In genomic region chr3:152944671-152945070, GRCh38 we compare ENCODE assay signal across 21 cellular contexts.
DNase-seq lines count a peak whose midpoint lies in the region; ATAC-seq and TF ChIP-seq lines count a peak whose summit lies in the region.
"Had no signal": no experiment of that assay in that cellular context is flagged by ENCODE, and none has a peak within 500 bp of the region (broad histone marks: within the 10 kb centered on the region; RNA-seq: fewer than 3 reads in every experiment).

No MANE protein-coding gene starts in this region.

- no peaks in the 10 kb centered on the region for H4K20me1 ChIP-seq in HCT116 (ENCODE audit: insufficient read depth)
- H4K20me1 ChIP-seq: BLaER1 had no signal

- H3K9me2 ChIP-seq in HCT116 (ENCODE audit: insufficient read depth), result no peaks in the 10 kb centered on the region

- TF ChIP-seq RAD21 in HCT116 (IDR thresholded peaks at IDR 0.05; ENCODE audit: low read depth), result no peak

- BruUV-seq in Calu3 (replicated peaks; lab: Mats Ljungman, UMichigan), result no TSS peak
- BruUV-seq in HCT116 (replicated peaks; lab: Mats Ljungman, UMichigan), result no TSS peak

- H3K27me3 ChIP-seq in HCT116 (ENCODE audit: insufficient read depth, low read length), result no peaks in the 10 kb centered on the region
- H3K27me3 ChIP-seq: BLaER1 had no signal

- H3K36me3 Mint-ChIP-seq in Calu3 (ENCODE audit: insufficient read depth, unreplicated experiment) (no peaks in the 10 kb centered on the region), chondrocyte (ENCODE audit: low read depth) (no peaks in the 10 kb centered on the region)
- H3K36me3 Mint-ChIP-seq: CD4-positive, CD25-positive, alpha-beta regulatory T cell; CD8-positive, alpha-beta T cell had no signal

- no peak overlapping the region for H3K9ac ChIP-seq in HCT116 (ENCODE audit: low read length)
- H3K9ac ChIP-seq: BLaER1 had no signal

- H2AFZ ChIP-seq in HCT116 (ENCODE audit: low read depth, low read length, poor library complexity, severe bottlenecking), result peak overlapping the region; percentile 82

- TF ChIP-seq POLR2A in HCT116 (IDR thresholded peaks at IDR 0.05; ENCODE audit: borderline replicate concordance, extremely low read depth, insufficient read depth, insufficient read length), result no peak

- H3K4me3 Mint-ChIP-seq in Calu3 (ENCODE audit: low read depth, unreplicated experiment), result no peak overlapping the region
- no peak overlapping the region for H3K4me3 Mint-ChIP-seq in chondrocyte (ENCODE audit: unreplicated experiment)
- H3K4me3 Mint-ChIP-seq: B cell; CD4-positive, CD25-positive, alpha-beta regulatory T cell; CD8-positive, alpha-beta T cell had no signal

- H3K27me3 Mint-ChIP-seq in Calu3 (ENCODE audit: unreplicated experiment) (no peaks in the 10 kb centered on the region), chondrocyte (ENCODE audit: low read depth) (peaks cover 3% of the 10 kb centered on the region)
- H3K27me3 Mint-ChIP-seq: CD4-positive, CD25-positive, alpha-beta regulatory T cell had no signal

- intact Hi-C loops in Calu3 (cut with micrococcal nuclease; ENCODE audit: unreplicated experiment) (no loop called here), HCT116 (cut with micrococcal nuclease) (no loop called here)

- H3K9me3 Mint-ChIP-seq in Calu3 (ENCODE audit: low read depth, unreplicated experiment) (no peaks in the 10 kb centered on the region), chondrocyte (ENCODE audit: low read depth) (no peaks in the 10 kb centered on the region)
- H3K9me3 Mint-ChIP-seq: CD8-positive, alpha-beta T cell had no signal

- H3K79me2 ChIP-seq in HCT116 (ENCODE audit: insufficient read depth, low read length), result no peaks in the 10 kb centered on the region

- no peak for ATAC-seq in HCT116
- ATAC-seq: CD8-positive, alpha-beta T cell; GM12878 had no signal

- RAD21 ChIA-PET in HCT116 (lab: Charles Lee; ENCODE audit: low non-redundant PET in 1 of 2, low total read pairs in 2 of 2, uncharacterized antibody in 2 of 2, unreplicated experiment in 2 of 2), result no interaction called here

- no peak overlapping the region for H3K4me3 ChIP-seq in HCT116 (replicated peaks in 1 of 2; ENCODE audit: low read depth in 1 of 2, low read length in 2 of 2)
- H3K4me3 ChIP-seq: BLaER1, GM12878 had no signal

- CTCF ChIA-PET in Calu3 (lab: Charles Lee) (no interaction called here), HCT116 (lab: Charles Lee) (no interaction called here)

- H3K36me3 ChIP-seq in HCT116 (ENCODE audit: control insufficient read depth in 1 of 2, insufficient read depth in 2 of 2, low read length in 2 of 2), result no peaks in the 10 kb centered on the region
- H3K36me3 ChIP-seq: BLaER1 had no signal

- H3K4me1 Mint-ChIP-seq in Calu3 (ENCODE audit: low read depth, unreplicated experiment), result peaks cover 28% of the 10 kb centered on the region
- H3K4me1 Mint-ChIP-seq in chondrocyte (ENCODE audit: low read depth), result peaks cover 4% of the 10 kb centered on the region
- H3K4me1 Mint-ChIP-seq: B cell; CD4-positive, CD25-positive, alpha-beta regulatory T cell had no signal

- DNase-seq in Calu3 (no peak), HCT116 (ENCODE audit: low read depth, low spot score) (no peak), dermis microvascular lymphatic vessel endothelial cell (ENCODE audit: low read depth in 2 of 2) (peak; percentile 9 to 51), lung microvascular endothelial cell (ENCODE audit: low read depth in 2 of 2) (peak; percentile 30 to 36), chondrocyte (ENCODE audit: low spot score) (no peak), amniotic stem cell (lab: John Stamatoyannopoulos, UW) (no peak)
- no peak for DNase-seq in activated naive CD4-positive, alpha-beta T cell (lab: John Stamatoyannopoulos, UW)
- DNase-seq: Caco-2; CD4-positive, CD25-positive, alpha-beta regulatory T cell; CD8-positive, alpha-beta T cell; DMS 273 treated with DMSO at 0.1 percent for 48 hours; DMS79; EL; GDM1; H7; HCEC 1CT had no signal

- no peaks in the 10 kb centered on the region for H3K9me3 ChIP-seq in HCT116 (ENCODE audit: control insufficient read depth in 1 of 2, insufficient read depth in 1 of 2, low read depth in 1 of 2, low read length in 2 of 2)
- H3K9me3 ChIP-seq: BLaER1, Caco-2 had no signal

- H3K4me2 ChIP-seq in HCT116 (ENCODE audit: low read length), result peak overlapping the region; percentile 53; the same call in 1 of the 2 replicates
- H3K4me2 ChIP-seq: BLaER1 had no signal

- no peak overlapping the region for H3K27ac ChIP-seq in HCT116 (ENCODE audit: low read depth, low read length)
- H3K27ac ChIP-seq: 22Rv1, BLaER1, C4-2B had no signal

- peaks cover 8 to 24% of the 10 kb centered on the region in 2 experiments; a peak in 3 of 4 replicates for H3K4me1 ChIP-seq in HCT116 (ENCODE audit: control insufficient read depth in 1 of 2, insufficient read depth in 2 of 2, low read length in 2 of 2)
- H3K4me1 ChIP-seq: BLaER1, Caco-2 had no signal

- POLR2A ChIA-PET in HCT116 (lab: Charles Lee), result no interaction called here

- TF ChIP-seq CTCF in Calu3 (IDR thresholded peaks at IDR 0.05; ENCODE audit: unreplicated experiment) (no peak), HCT116 (IDR thresholded peaks at IDR 0.05 in 2 of 3, conservative IDR thresholded peaks at IDR 0.05 in 1 of 3; ENCODE audit: borderline replicate concordance in 1 of 3, insufficient read depth in 1 of 3, low read depth in 2 of 3, low read length in 2 of 3) (no peak), chondrocyte (IDR thresholded peaks at IDR 0.05) (no peak)

- peak overlapping the region; percentile 60 for H3K27ac Mint-ChIP-seq in Calu3 (ENCODE audit: unreplicated experiment)
- H3K27ac Mint-ChIP-seq in chondrocyte (ENCODE audit: unreplicated experiment), result no peak overlapping the region
- H3K27ac Mint-ChIP-seq: B cell; CD4-positive, CD25-positive, alpha-beta regulatory T cell; CD8-positive, alpha-beta T cell had no signal

TF ChIP-seq in HCT116, 20 proteins besides CTCF, POLR2A, EP300 and RAD21:
- TF ChIP-seq FOSL1 (IDR thresholded peaks at IDR 0.05; ENCODE audit: low read depth) (no peak), ZBTB33 (IDR thresholded peaks at IDR 0.05; ENCODE audit: extremely low read depth, insufficient replicate concordance, low read length) (no peak), ZNF274 (IDR thresholded peaks at IDR 0.05; ENCODE audit: low read depth, low read length) (no peak), YY1 (IDR thresholded peaks at IDR 0.05; ENCODE audit: extremely low read depth, insufficient replicate concordance, low read depth, low read length) (no peak), TCF7L2 (IDR thresholded peaks at IDR 0.05; ENCODE audit: borderline replicate concordance, extremely low read depth, insufficient read depth, insufficient read length) (no peak), EZH2 (IDR thresholded peaks at IDR 0.05) (no peak), ATF3 (IDR thresholded peaks at IDR 0.05) (no peak), CEBPB (IDR thresholded peaks at IDR 0.05; ENCODE audit: low read depth) (no peak), POLR2AphosphoS5 (IDR thresholded peaks at IDR 0.05; ENCODE audit: low read depth, low read length) (no peak)

Comparison
In these comparisons a context has a peak if more than half of its experiments do, and no peak if none do; other contexts are left out.
1. DNase-seq: peak in dermis microvascular lymphatic vessel endothelial cell (2 of 2) and lung microvascular endothelial cell (2 of 2); none in Calu3 (single experiment), HCT116 (single experiment), chondrocyte (single experiment), amniotic stem cell (single experiment) and activated naive CD4-positive, alpha-beta T cell (0 of 4).